Comparison of ENCODE assay signal across 8 cellular contexts in the genomic region with DNA sequence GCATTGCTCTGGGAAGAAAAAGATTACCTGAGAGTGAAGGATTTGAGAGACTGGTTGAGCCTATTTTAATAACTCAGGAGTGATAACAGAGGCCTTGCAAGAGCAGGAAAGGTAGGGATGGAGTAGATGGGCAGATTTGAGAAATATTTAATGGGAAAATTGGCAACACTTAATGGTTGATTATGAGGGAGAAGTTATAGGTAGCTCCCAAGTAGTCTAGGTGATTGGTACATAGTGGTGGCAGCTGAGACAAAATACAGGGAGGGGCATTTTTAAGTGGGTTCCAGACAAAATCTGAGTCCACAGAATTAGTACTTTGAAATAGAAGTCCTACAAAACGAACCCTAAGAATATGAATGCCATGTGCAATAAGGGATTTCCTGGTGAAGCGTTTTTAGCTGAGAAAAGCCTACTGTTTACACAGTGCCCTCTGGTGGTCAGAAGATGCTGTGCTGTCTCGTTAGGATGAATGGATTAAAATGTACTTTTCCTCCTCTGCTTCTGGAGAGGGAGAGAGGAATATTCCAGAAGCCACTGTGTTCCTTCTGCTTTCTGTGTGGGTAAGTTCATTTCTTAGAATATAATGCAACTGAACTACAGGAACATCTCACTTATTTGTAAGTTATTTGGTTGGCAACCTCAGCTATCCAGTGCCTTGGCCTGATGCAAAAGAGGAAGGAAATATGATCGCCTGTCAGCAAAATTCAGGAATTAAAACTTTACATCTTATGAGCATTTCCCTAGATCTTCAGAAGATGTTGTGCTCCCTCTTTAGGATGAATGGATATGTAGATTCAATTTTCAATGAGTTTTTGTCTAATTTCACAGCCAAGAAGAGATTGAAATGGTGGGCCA. TPM values are rescaled to one million over a fixed set of nuclear protein-coding genes. Genes with fewer than 3 reads are reported as not detected.
A peak's percentile ranks its signal among the peaks of the same experiment; 100 is the strongest.
DNase-seq lines count a peak whose midpoint lies in the region; ATAC-seq and TF ChIP-seq lines count a peak whose summit lies in the region.

No MANE protein-coding gene starts in this region.

- H3K9me3 ChIP-seq in Karpas-422 (ENCODE audit: low read length) (no peaks in the 10 kb centered on the region), PC-9 (ENCODE audit: insufficient read depth, low read depth) (no peaks in the 10 kb centered on the region)

- peak overlapping the region; percentile 67 for H3K27ac ChIP-seq in Karpas-422 (ENCODE audit: low read length)
- peak overlapping the region; percentile 35 for H3K27ac ChIP-seq in PC-9

- peaks cover 33% of the 10 kb centered on the region; the same call in 1 of the 2 replicates for H3F3A ChIP-seq in PC-9 (ENCODE audit: insufficient read depth, low read depth)

- POLR2A ChIA-PET in PC-9 (lab: Charles Lee; ENCODE audit: unreplicated experiment), result interaction anchor here (0.6 to 0.8 kb wide), 5 partner anchors 66 to 806 kb away, joined by 3 to 6 read pairs (median 4); a partner anchor contains a TSS

- H3K27me3 ChIP-seq in Karpas-422 (ENCODE audit: low read length), result no peaks in the 10 kb centered on the region
- no peaks in the 10 kb centered on the region for H3K27me3 ChIP-seq in PC-9 (ENCODE audit: insufficient read depth, low read depth)

- no peaks in the 10 kb centered on the region for H3K9me3 Mint-ChIP-seq in activated T-cell treated with anti-CD3 and anti-CD28 coated beads, Interleukin-2, amount 50 U/mL, for 72 hours
- no peaks in the 10 kb centered on the region for H3K9me3 Mint-ChIP-seq in nephron progenitor cell

- intact Hi-C loops in PC-9 (cut with micrococcal nuclease; ENCODE audit: unreplicated experiment), result loop anchor here (1.0 kb wide), 1 partner anchor 167 kb away; no protein-coding TSS in a partner anchor

- no TSS peak for BruUV-seq in PC-9 (replicated peaks; lab: Mats Ljungman, UMichigan)

- H4K20me1 ChIP-seq in Karpas-422 (ENCODE audit: insufficient read depth, low read depth, low read length) (peaks cover 12% of the 10 kb centered on the region; the same call in 1 of the 2 replicates), PC-9 (ENCODE audit: insufficient read depth) (peaks cover 55% of the 10 kb centered on the region)

- H2AFZ ChIP-seq in Karpas-422 (ENCODE audit: low read length) (no peak overlapping the region), PC-9 (no peak overlapping the region)

- H3K27ac Mint-ChIP-seq in activated T-cell treated with anti-CD3 and anti-CD28 coated beads, Interleukin-2, amount 50 U/mL, for 72 hours, result peak overlapping the region; percentile 72
- no peak overlapping the region for H3K27ac Mint-ChIP-seq in nephron progenitor cell

- H3K27me3 Mint-ChIP-seq in activated T-cell treated with anti-CD3 and anti-CD28 coated beads, Interleukin-2, amount 50 U/mL, for 72 hours (ENCODE audit: low read depth), result no peaks in the 10 kb centered on the region
- no peaks in the 10 kb centered on the region for H3K27me3 Mint-ChIP-seq in nephron progenitor cell (ENCODE audit: low read depth, poor library complexity)

- TF ChIP-seq CTCF in PC-9 (conservative IDR thresholded peaks at IDR 0.05) (peak; percentile 95), nephron progenitor cell (IDR thresholded peaks at IDR 0.05) (peak; percentile 94)

- no peak for ATAC-seq in activated T-cell treated with anti-CD3 and anti-CD28 coated beads, Interleukin-2, amount 50 U/mL, for 72 hours (replicated peaks in 1 of 2)
- ATAC-seq in HG03139 (IDR thresholded peaks at IDR 0.05; ENCODE audit: unreplicated experiment), result no peak

- peak overlapping the region; percentile 39 for H3K4me3 ChIP-seq in Karpas-422 (ENCODE audit: low read length)
- no peak overlapping the region for H3K4me3 ChIP-seq in PC-9

- H3K9ac ChIP-seq in Karpas-422 (ENCODE audit: low read length), result peak overlapping the region; percentile 49

- peaks cover 77% of the 10 kb centered on the region for H3K4me1 Mint-ChIP-seq in activated T-cell treated with anti-CD3 and anti-CD28 coated beads, Interleukin-2, amount 50 U/mL, for 72 hours (ENCODE audit: low read depth)
- H3K4me1 Mint-ChIP-seq in nephron progenitor cell, result peaks cover 52% of the 10 kb centered on the region

- H3K4me3 Mint-ChIP-seq in activated T-cell treated with anti-CD3 and anti-CD28 coated beads, Interleukin-2, amount 50 U/mL, for 72 hours, result peak overlapping the region; percentile 86 to 93
- H3K4me3 Mint-ChIP-seq in nephron progenitor cell, result no peak overlapping the region

- H3K36me3 ChIP-seq in Karpas-422 (ENCODE audit: insufficient read depth, low read length), result peaks cover 4% of the 10 kb centered on the region; the same call in 1 of the 2 replicates
- H3K36me3 ChIP-seq in PC-9 (ENCODE audit: low read depth), result peaks cover 14% of the 10 kb centered on the region; the same call in 1 of the 2 replicates

- H3K9me2 ChIP-seq in Karpas-422 (replicated peaks; ENCODE audit: insufficient read depth, low read length), result no peaks in the 10 kb centered on the region
- no peaks in the 10 kb centered on the region for H3K9me2 ChIP-seq in PC-9 (ENCODE audit: insufficient read depth)

- H3K4me1 ChIP-seq in Karpas-422 (ENCODE audit: low read length), result peaks cover 73% of the 10 kb centered on the region
- peaks cover 58% of the 10 kb centered on the region for H3K4me1 ChIP-seq in PC-9 (replicated peaks; ENCODE audit: insufficient read depth)

- peak; percentile 32 for DNase-seq in DMS79 (lab: John Stamatoyannopoulos, UW)
- peak; percentile 90 for DNase-seq in Karpas-422
- peak; percentile 62 to 64 for DNase-seq in PC-9
- DNase-seq in activated T-cell treated with anti-CD3 and anti-CD28 coated beads, Interleukin-2, amount 50 U/mL, for 72 hours, result peak; percentile 62 to 67
- peak; percentile 55 for DNase-seq in fibroblast of gingiva (ENCODE audit: low read depth)
- peak; percentile 67 for DNase-seq in nephron progenitor cell
- peak; percentile 96 for DNase-seq in superior temporal gyrus (ENCODE audit: extremely low spot score)

- peaks cover 99% of the 10 kb centered on the region for H3K79me2 ChIP-seq in Karpas-422 (ENCODE audit: low read length)
- H3K79me2 ChIP-seq in PC-9 (ENCODE audit: low read depth), result peaks cover 98% of the 10 kb centered on the region

- peaks cover 0 to 4% of the 10 kb centered on the region in 2 donors for H3K36me3 Mint-ChIP-seq in activated T-cell treated with anti-CD3 and anti-CD28 coated beads, Interleukin-2, amount 50 U/mL, for 72 hours (ENCODE audit: insufficient read depth in 2 of 2)
- H3K36me3 Mint-ChIP-seq in nephron progenitor cell (ENCODE audit: low read depth), result peaks cover 5% of the 10 kb centered on the region

- CTCF ChIA-PET in PC-9 (lab: Charles Lee), result interaction anchor here (0.5 to 1.2 kb wide), 4 partner anchors 9 to 118 kb away, joined by 3 to 6 read pairs (median 4); no protein-coding TSS in a partner anchor

- H3K4me2 ChIP-seq in Karpas-422 (ENCODE audit: low read depth, low read length, poor library complexity, severe bottlenecking), result peak overlapping the region; percentile 56
- peak overlapping the region; percentile 32 for H3K4me2 ChIP-seq in PC-9

RNA-seq across cellular contexts. Expression of a gene that starts 6.5 kb away (rescaled TPM):
- total RNA-seq in Karpas-422 (2014; rRNA removed; shearing (Covaris generic); ENCODE audit: low replicate concordance), result 61.2 and 97.5 TPM in 2 replicates
- 55.4 and 57.2 TPM in 2 replicates for total RNA-seq in PC-9 (2021)
- total RNA-seq in activated T-cell treated with anti-CD3 and anti-CD28 coated beads, Interleukin-2, amount 50 U/mL, for 72 hours, result 10 to 100 TPM; 46.9 to 49.5 TPM

RNA-seq across cellular contexts. Expression of a gene that starts 7.4 kb away (rescaled TPM):
- 19.6 and 26.3 TPM in 2 replicates for total RNA-seq in Karpas-422 (2014; rRNA removed; shearing (Covaris generic); ENCODE audit: low replicate concordance)
- 18.6 and 22.9 TPM in 2 replicates for total RNA-seq in PC-9 (2021)
- total RNA-seq in activated T-cell treated with anti-CD3 and anti-CD28 coated beads, Interleukin-2, amount 50 U/mL, for 72 hours, result 10 to 100 TPM; 30.4 to 31.3 TPM

RNA-seq across cellular contexts. Expression of a gene that starts 29.5 kb away (rescaled TPM):
- total RNA-seq in Karpas-422 (2014; rRNA removed; shearing (Covaris generic); ENCODE audit: low replicate concordance), result 0.15 and 0.22 TPM in 2 replicates
- 11.0 and 14.3 TPM in 2 replicates for total RNA-seq in PC-9 (2021)
- total RNA-seq in activated T-cell treated with anti-CD3 and anti-CD28 coated beads, Interleukin-2, amount 50 U/mL, for 72 hours, result 1 to 10 TPM; 5.5 to 7.7 TPM

RNA-seq across cellular contexts. Expression of a gene that starts 38.7 kb away (rescaled TPM):
- total RNA-seq in Karpas-422 (2014; rRNA removed; shearing (Covaris generic); ENCODE audit: low replicate concordance), result 0.18 and 1.7 TPM in 2 replicates
- 0.35 TPM in 1 of 2 replicates, not detected in the other for total RNA-seq in PC-9 (2021)
- total RNA-seq in activated T-cell treated with anti-CD3 and anti-CD28 coated beads, Interleukin-2, amount 50 U/mL, for 72 hours, result under 1 TPM in 1 of 2 donors, not detected in 1; 0.16 TPM

RNA-seq across cellular contexts. Expression of a gene that starts 45.8 kb away (rescaled TPM):
- 0.22 and 0.56 TPM in 2 replicates for total RNA-seq in Karpas-422 (2014; rRNA removed; shearing (Covaris generic); ENCODE audit: low replicate concordance)
- total RNA-seq in PC-9 (2021), result 0.60 and 0.72 TPM in 2 replicates
- 1 to 10 TPM; 1.2 to 1.9 TPM for total RNA-seq in activated T-cell treated with anti-CD3 and anti-CD28 coated beads, Interleukin-2, amount 50 U/mL, for 72 hours

Comparison
In these comparisons a context has a peak if more than half of its experiments do, and no peak if none do; other contexts are left out.
1. DNase-seq: peak in every context shown above with its lines; median percentile 96 in superior temporal gyrus; 90 in Karpas-422; 67 in nephron progenitor cell; 64 in activated T-cell treated with anti-CD3 and anti-CD28 coated beads, Interleukin-2, amount 50 U/mL, for 72 hours; 63 in PC-9; 55 in fibroblast of gingiva; 32 in DMS79.